ENCODE assay signal across 17 cellular contexts in the genomic region with DNA sequence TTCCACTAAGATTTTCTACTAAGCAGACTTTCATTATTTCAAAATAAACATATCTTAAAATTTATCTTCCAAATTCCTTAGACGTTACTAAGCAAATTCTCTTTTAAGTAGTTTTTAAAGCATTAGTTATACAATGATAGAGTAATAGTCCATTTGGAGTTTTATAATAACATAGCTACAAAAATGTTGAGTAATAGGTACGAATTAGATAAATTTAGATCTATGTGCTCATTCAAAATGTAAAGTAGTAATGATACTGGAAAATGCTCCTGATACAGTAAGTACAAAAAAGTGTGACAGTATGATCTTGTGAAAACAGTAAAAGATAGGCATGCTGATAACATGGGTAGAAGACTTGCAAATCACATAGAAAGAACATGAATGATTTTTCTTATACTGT. TPM values are rescaled to one million over a fixed set of nuclear protein-coding genes. Genes with fewer than 3 reads are reported as not detected.
DNase-seq lines count a peak whose midpoint lies in the region; ATAC-seq and TF ChIP-seq lines count a peak whose summit lies in the region.
"Had no signal": no experiment of that assay in that cellular context is flagged by ENCODE, and none has a peak within 500 bp of the region (broad histone marks: within the 10 kb centered on the region; RNA-seq: fewer than 3 reads in every experiment).

No MANE protein-coding gene starts in this region.

- peak overlapping the region; percentile 7; the same call in 1 of the 2 replicates for H3K27ac ChIP-seq in SJSA1
- peak overlapping the region in 3 of 4 donors; percentile 31 to 97 (median 32) for H3K27ac ChIP-seq in sigmoid colon
- H3K27ac ChIP-seq: 22Rv1, SJCRH30, thyroid gland, WERI-Rb-1 had no signal

- H3K4me3 ChIP-seq in SJSA1 (no peak overlapping the region), sigmoid colon (no peak overlapping the region)
- H3K4me3 ChIP-seq: SJCRH30, thyroid gland had no signal

- H3K27me3 Mint-ChIP-seq in T-helper 2 cell treated with Interferon-gamma antibody and Interleukin-4, amounts not matched to agents 5 μg/mL and 100 μg/mL, for 36 hours (ENCODE audit: low read depth): no peaks in the 10 kb centered on the region
- H3K27me3 Mint-ChIP-seq in progenitor cell of endocrine pancreas: no peaks in the 10 kb centered on the region

- H3K4me1 ChIP-seq in SJSA1 (replicated peaks) (peaks cover 25% of the 10 kb centered on the region), sigmoid colon (peaks cover 0 to 70% (median 40%) of the 10 kb centered on the region in 4 donors)

- H3K4me3 Mint-ChIP-seq in T-helper 2 cell treated with Interferon-gamma antibody and Interleukin-4, amounts not matched to agents 5 μg/mL and 100 μg/mL, for 36 hours: peak overlapping the region; percentile 38
- H3K4me3 Mint-ChIP-seq in progenitor cell of endocrine pancreas (ENCODE audit: low read depth): no peak overlapping the region

- no peak overlapping the region for H3K27ac Mint-ChIP-seq in T-helper 2 cell treated with Interferon-gamma antibody and Interleukin-4, amounts not matched to agents 5 μg/mL and 100 μg/mL, for 36 hours
- H3K27ac Mint-ChIP-seq in activated naive CD4-positive, alpha-beta T cell treated with anti-CD3 and anti-CD28 coated beads, Interleukin-2, amount 50 U/mL, for 72 hours: no peak overlapping the region
- H3K27ac Mint-ChIP-seq in progenitor cell of endocrine pancreas: no peak overlapping the region

- no peak for TF ChIP-seq EP300 in sigmoid colon (IDR thresholded peaks at IDR 0.05)

- no peaks in the 10 kb centered on the region for H3K9me3 ChIP-seq in SJSA1 (replicated peaks)
- H3K9me3 ChIP-seq in sigmoid colon: no peaks in the 10 kb centered on the region
- H3K9me3 ChIP-seq: SJCRH30, thyroid gland had no signal

- peaks cover 44% of the 10 kb centered on the region for H3K4me1 Mint-ChIP-seq in T-helper 2 cell treated with Interferon-gamma antibody and Interleukin-4, amounts not matched to agents 5 μg/mL and 100 μg/mL, for 36 hours (ENCODE audit: low read depth)
- peaks cover 30% of the 10 kb centered on the region for H3K4me1 Mint-ChIP-seq in progenitor cell of endocrine pancreas (ENCODE audit: low read depth)

- H3K36me3 ChIP-seq in SJSA1: peaks cover 27% of the 10 kb centered on the region
- no peaks in the 10 kb centered on the region for H3K36me3 ChIP-seq in sigmoid colon
- H3K36me3 ChIP-seq: thyroid gland had no signal

- WGBS in sigmoid colon, 2 donors: 70 to 74% methylated on average over 2 of the region's 2 CpGs

- intact Hi-C loops in sigmoid colon (cut with DNase I): loop anchor here (10.0 kb wide), 1 partner anchor 188 kb away; a partner anchor contains a TSS

- DNase-seq in T-helper 2 cell treated with Interferon-gamma antibody and Interleukin-4, amounts not matched to agents 5 μg/mL and 100 μg/mL, for 36 hours (ENCODE audit: low spot score): no peak
- DNase-seq in T-helper 2 cell (no peak), SJSA1 (ENCODE audit: low read depth in 1 of 2, low spot score in 2 of 2) (no peak), fibroblast of peridontal ligament (ENCODE audit: extremely low read depth) (peak; percentile 13), sigmoid colon (no peak), SW 1271 (lab: John Stamatoyannopoulos, UW) (no peak), progenitor cell of endocrine pancreas (ENCODE audit: low spot score, unreplicated experiment) (no peak)
- DNase-seq in activated naive CD4-positive, alpha-beta T cell treated with anti-CD3 and anti-CD28 coated beads, Interleukin-2, amount 50 U/mL, for 72 hours (ENCODE audit: low spot score in 2 of 2): no peak
- DNase-seq: aorta; DMS 273 treated with DMSO at 0.1 percent for 48 hours; KBM-7; NCI-H1694 treated with DMSO at 0.1 percent for 48 hours; SJCRH30; stimulated activated CD4-positive, alpha-beta T cell treated with anti-CD3 and anti-CD28 coated beads, Interleukin-12 subunit alpha, Interleukin-12 subunit beta, amount 100 ng/mL, for 4 hours; thyroid gland; WERI-Rb-1 had no signal

- TF ChIP-seq POLR2A in sigmoid colon (IDR thresholded peaks at IDR 0.05): no peak

- TF ChIP-seq CTCF in sigmoid colon (IDR thresholded peaks at IDR 0.05): no peak
- no peak for TF ChIP-seq CTCF in progenitor cell of endocrine pancreas (IDR thresholded peaks at IDR 0.05; ENCODE audit: unreplicated experiment)

- H3K36me3 Mint-ChIP-seq in T-helper 2 cell treated with Interferon-gamma antibody and Interleukin-4, amounts not matched to agents 5 μg/mL and 100 μg/mL, for 36 hours (ENCODE audit: low read depth): peaks cover 35% of the 10 kb centered on the region
- peaks cover 16 to 28% of the 10 kb centered on the region in 2 donors for H3K36me3 Mint-ChIP-seq in activated naive CD4-positive, alpha-beta T cell treated with anti-CD3 and anti-CD28 coated beads, Interleukin-2, amount 50 U/mL, for 72 hours
- peaks cover 5% of the 10 kb centered on the region for H3K36me3 Mint-ChIP-seq in progenitor cell of endocrine pancreas (ENCODE audit: insufficient read depth)

- H3K9me3 Mint-ChIP-seq in T-helper 2 cell treated with Interferon-gamma antibody and Interleukin-4, amounts not matched to agents 5 μg/mL and 100 μg/mL, for 36 hours: no peaks in the 10 kb centered on the region
- no peaks in the 10 kb centered on the region for H3K9me3 Mint-ChIP-seq in activated naive CD4-positive, alpha-beta T cell treated with anti-CD3 and anti-CD28 coated beads, Interleukin-2, amount 50 U/mL, for 72 hours
- no peaks in the 10 kb centered on the region for H3K9me3 Mint-ChIP-seq in progenitor cell of endocrine pancreas (ENCODE audit: low read depth)

- no peak for ATAC-seq in activated naive CD4-positive, alpha-beta T cell treated with anti-CD3 and anti-CD28 coated beads, Interleukin-2, amount 50 U/mL, for 72 hours

- H3K27me3 ChIP-seq in SJSA1 (replicated peaks) (no peaks in the 10 kb centered on the region), sigmoid colon (no peaks in the 10 kb centered on the region)
- H3K27me3 ChIP-seq: SJCRH30, thyroid gland had no signal

RNA-seq across cellular contexts. Expression of a gene that starts 4.5 kb away (rescaled TPM):
- total RNA-seq in SJSA1 (2014; rRNA removed; shearing (Covaris generic)): 40.2 and 52.1 TPM in 2 replicates
- total RNA-seq in sigmoid colon: 100 to 1,000 TPM in 1 of 4 donors, 10 to 100 TPM in 3; 69.9 to 134 (median 81.4) TPM
- 10 to 100 TPM; 10.2 to 26.3 (median 13.2) TPM for polyA plus RNA-seq in sigmoid colon
- total RNA-seq in activated naive CD4-positive, alpha-beta T cell treated with anti-CD3 and anti-CD28 coated beads, Interleukin-2, amount 50 U/mL, for 72 hours: 100 to 1,000 TPM in 1 of 2 donors, 10 to 100 TPM in 1; 85.1 to 106 TPM
- total RNA-seq in progenitor cell of endocrine pancreas: 180 and 192 TPM in 2 replicates
